22 cellular contexts compared by ENCODE assay signal in genomic region chr17:65433157-65433556, GRCh38.
"Had no signal": no experiment of that assay in that cellular context is flagged by ENCODE, and none has a peak within 500 bp of the region (broad histone marks: within the 10 kb centered on the region; RNA-seq: fewer than 3 reads in every experiment).

No MANE protein-coding gene starts in this region.

- H3K36me3 Mint-ChIP-seq: activated naive CD8-positive, alpha-beta T cell treated with anti-CD3 and anti-CD28 coated beads, Interleukin-2, amount 10 ng/mL, durations not matched to agents 7 days and 5 days; natural killer cell treated with Interleukin-12 subunit alpha and Interleukin-12 subunit beta and Interleukin-15 and Interleukin-18, amount 100 ng/mL, for 72 hours; stimulated activated memory B cell treated with anti-CD40 and anti-IgM and Interleukin-4, amounts not matched to agents 10 μg/mL and 1 μg/mL and 100 μg/mL, for 72 hours had no signal

- H3K36me3 ChIP-seq: neutrophil, pancreas, sigmoid colon, spleen had no signal

- H3K4me3 ChIP-seq: body of pancreas, dorsolateral prefrontal cortex, pancreas, sigmoid colon, spleen had no signal

- DNase-seq: activated CD4-positive, alpha-beta T cell treated with anti-CD3 and anti-CD28 coated beads, Interleukin-2, amount 50 U/mL, for 1 hour; activated CD4-positive, CD25-positive, alpha-beta regulatory T cell treated with anti-CD3 and anti-CD28 coated beads, Interleukin-2, amount 50 U/mL, for 72 hours; activated CD8-positive, alpha-beta memory T cell treated with anti-CD3 and anti-CD28 coated beads, Interleukin-2, amount 50 U/mL, for 4 hours; activated gamma-delta T cell; activated naive CD8-positive, alpha-beta T cell treated with anti-CD3 and anti-CD28 coated beads, Interleukin-2, amount 10 ng/mL, durations not matched to agents 7 days and 5 days; activated T-cell treated with anti-CD3 and anti-CD28 coated beads, Interleukin-2, amount 50 U/mL, for 72 hours; dorsolateral prefrontal cortex; endodermal cell; foreskin fibroblast; left cardiac atrium; mesendoderm; pancreas; sigmoid colon; spleen; stimulated activated CD4-positive, alpha-beta T cell treated with anti-CD3 and anti-CD28 coated beads, Interleukin-4, amount 100 ng/mL, for 4 hours had no signal

- H3K9me3 ChIP-seq: body of pancreas, neutrophil, pancreas had no signal

- H3K27ac Mint-ChIP-seq: activated naive CD8-positive, alpha-beta T cell treated with anti-CD3 and anti-CD28 coated beads, Interleukin-2, amount 10 ng/mL, durations not matched to agents 7 days and 5 days; activated T-cell treated with anti-CD3 and anti-CD28 coated beads, Interleukin-2, amount 50 U/mL, for 72 hours; endodermal cell; natural killer cell treated with Interleukin-12 subunit alpha and Interleukin-12 subunit beta and Interleukin-15 and Interleukin-18, amount 100 ng/mL, for 72 hours; stimulated activated memory B cell treated with anti-CD40 and anti-IgM and Interleukin-4, amounts not matched to agents 10 μg/mL and 1 μg/mL and 100 μg/mL, for 72 hours had no signal

- H3K27me3 ChIP-seq: body of pancreas, pancreas had no signal

- H3K27ac ChIP-seq: body of pancreas, dorsolateral prefrontal cortex, epithelial cell of prostate, neutrophil, pancreas, sigmoid colon, VCaP had no signal

- ATAC-seq: activated T-cell treated with anti-CD3 and anti-CD28 coated beads, Interleukin-2, amount 50 U/mL, for 72 hours; body of pancreas; natural killer cell treated with Interleukin-12 subunit alpha and Interleukin-12 subunit beta and Interleukin-15 and Interleukin-18, amount 100 ng/mL, for 72 hours; stimulated activated memory B cell treated with anti-CD40 and anti-IgM and Interleukin-4, amounts not matched to agents 10 μg/mL and 1 μg/mL and 100 μg/mL, for 72 hours had no signal

- FAIRE-seq: islet of Langerhans, pancreas had no signal

- H3K4me1 ChIP-seq: body of pancreas, pancreas, sigmoid colon, spleen had no signal
